ENCODE assay signal across 11 cellular contexts in genomic region chr2:102070058-102070642, GRCh38.
DNase-seq lines count a peak whose midpoint lies in the region; ATAC-seq, FAIRE-seq and TF ChIP-seq lines count a peak whose summit lies in the region.
"Had no signal": no experiment of that assay in that cellular context is flagged by ENCODE, and none has a peak within 500 bp of the region (broad histone marks: within the 10 kb centered on the region; RNA-seq: fewer than 3 reads in every experiment).

No MANE protein-coding gene starts in this region.

- no peak overlapping the region for H3K27ac Mint-ChIP-seq in naive thymus-derived CD8-positive, alpha-beta T cell

- H3K4me2 ChIP-seq in skeletal muscle satellite cell (ENCODE audit: low read length): peak overlapping the region; percentile 76

- POLR2A ChIA-PET in naive thymus-derived CD8-positive, alpha-beta T cell (lab: Charles Lee): no interaction called here
- POLR2A ChIA-PET in RWPE1 (lab: Yijun Ruan, JAX; ENCODE audit: low non-redundant PET): no interaction called here

- intact Hi-C loops in kidney (cut with DNase I): no loop called here

- H3K27me3 ChIP-seq in skeletal muscle satellite cell (ENCODE audit: control insufficient read depth, insufficient read depth, low read length): no peaks in the 10 kb centered on the region

- H3K4me3 Mint-ChIP-seq in naive thymus-derived CD8-positive, alpha-beta T cell: no peak overlapping the region

- H3K27me3 Mint-ChIP-seq in naive thymus-derived CD8-positive, alpha-beta T cell: peaks cover 0 to 2% (median 0%) of the 10 kb centered on the region in 5 donors

- H3K9ac ChIP-seq in kidney (ENCODE audit: low read length in 2 of 2) (peak overlapping the region in 1 of 2 donors; percentile 2), skeletal muscle satellite cell (ENCODE audit: low read depth, low read length) (peak overlapping the region; percentile 86)

- peak overlapping the region in 1 of 2 donors; percentile 24 for H3K4me3 ChIP-seq in cardiac fibroblast (replicated peaks in 1 of 2; ENCODE audit: low read depth in 2 of 2, low read length in 2 of 2)
- H3K4me3 ChIP-seq in kidney (ENCODE audit: low read length in 2 of 2): peak overlapping the region; percentile 18 to 35
- H3K4me3 ChIP-seq in skeletal muscle satellite cell (ENCODE audit: low read length): peak overlapping the region; percentile 57

- no peak for ATAC-seq in naive thymus-derived CD8-positive, alpha-beta T cell

- TF ChIP-seq CTCF in cardiac fibroblast (IDR thresholded peaks at IDR 0.05; ENCODE audit: low read depth, low read length): peak; percentile 10
- TF ChIP-seq CTCF in kidney (IDR thresholded peaks at IDR 0.05; ENCODE audit: borderline replicate concordance, extremely low read depth, insufficient read depth): peak; percentile 38
- TF ChIP-seq CTCF in RWPE1 (conservative IDR thresholded peaks at IDR 0.05; ENCODE audit: low read depth): no peak

- H3K9me3 Mint-ChIP-seq in naive thymus-derived CD8-positive, alpha-beta T cell: peaks cover 0 to 11% (median 0%) of the 10 kb centered on the region in 9 donors

- peaks cover 0 to 6% (median 1%) of the 10 kb centered on the region in 4 donors for H3K4me1 Mint-ChIP-seq in naive thymus-derived CD8-positive, alpha-beta T cell

- H3K4me1 ChIP-seq in kidney (ENCODE audit: control insufficient read depth in 1 of 2, insufficient read depth in 1 of 2, low read depth in 1 of 2, low read length in 2 of 2) (peaks cover 10 to 16% of the 10 kb centered on the region in 2 donors), skeletal muscle satellite cell (ENCODE audit: control insufficient read depth, insufficient read depth, low read length) (peaks cover 36% of the 10 kb centered on the region)

- H3K9me3 ChIP-seq in kidney (ENCODE audit: control insufficient read depth in 1 of 2, low read length in 2 of 2) (no peaks in the 10 kb centered on the region), skeletal muscle satellite cell (replicated peaks; ENCODE audit: low read length) (peaks cover 5% of the 10 kb centered on the region)

- H3K36me3 ChIP-seq in kidney (ENCODE audit: control insufficient read depth in 1 of 2, insufficient read depth in 2 of 2, low read length in 2 of 2) (no peaks in the 10 kb centered on the region), skeletal muscle satellite cell (ENCODE audit: insufficient read depth, low read length) (no peaks in the 10 kb centered on the region)

- DNase-seq in GM03348 (ENCODE audit: low spot score) (peak; percentile 72), cardiac fibroblast (ENCODE audit: low read depth in 2 of 2) (peak; percentile 91 to 99), kidney (peak; percentile 96), amniotic stem cell (lab: John Stamatoyannopoulos, UW) (no peak), NCI-H2171 (lab: John Stamatoyannopoulos, UW) (no peak), RWPE1 (ENCODE audit: low spot score) (no peak)
- no peak for DNase-seq in naive thymus-derived CD8-positive, alpha-beta T cell
- DNase-seq: GF-D8, NCI-H526 treated with DMSO at 0.1 percent for 48 hours had no signal

- H3K27ac ChIP-seq in kidney (ENCODE audit: low read depth in 2 of 2, low read length in 2 of 2) (peak overlapping the region; percentile 52 to 91), RWPE1 (no peak overlapping the region)
- H3K27ac ChIP-seq: HL-60 had no signal

- peaks cover 0 to 8% (median 2%) of the 10 kb centered on the region in 3 donors for H3K36me3 Mint-ChIP-seq in naive thymus-derived CD8-positive, alpha-beta T cell

- CTCF ChIA-PET in RWPE1 (lab: Yijun Ruan, JAX): no interaction called here

- no peak for FAIRE-seq in kidney (lab: Jason Lieb, UNC)

Comparison
In these comparisons a context has a peak if more than half of its experiments do, and no peak if none do; other contexts are left out.
1. DNase-seq: peak in GM03348 (single experiment), cardiac fibroblast (2 of 2) and kidney (single experiment); none in amniotic stem cell (single experiment), naive thymus-derived CD8-positive, alpha-beta T cell (0 of 10), NCI-H2171 (single experiment) and RWPE1 (single experiment).